In genomic region chr10:110498087-110498981, GRCh38 we compare ENCODE assay signal across 8 cellular contexts. TPM values are rescaled to one million over a fixed set of nuclear protein-coding genes. Genes with fewer than 3 reads are reported as not detected.
DNase-seq lines count a peak whose midpoint lies in the region; ATAC-seq and TF ChIP-seq lines count a peak whose summit lies in the region.

No MANE protein-coding gene starts in this region.

- intact Hi-C loops in Caco-2 (cut with micrococcal nuclease; ENCODE audit: unreplicated experiment), result loop anchor here (5.0 kb wide), 1 partner anchor 101 kb away; no protein-coding TSS in a partner anchor

- CTCF ChIA-PET in Caco-2 (lab: Charles Lee), result interaction anchor here (0.6 to 2.9 kb wide), 11 partner anchors 13 to 193 kb away, joined by 3 to 12 read pairs (median 4); partner anchors contain the start of gene SMNDC1

- H3K4me3 ChIP-seq in Caco-2 (ENCODE audit: low read depth, low read length) (peak overlapping the region; percentile 75), HUES6 (ENCODE audit: low read depth, low read length) (peak overlapping the region; percentile 89), WI38 (ENCODE audit: low read depth, low read length) (peak overlapping the region; percentile 81), liver (ENCODE audit: low read depth in 1 of 3, low read length in 3 of 3) (peak overlapping the region; percentile 62 to 81 (median 62))

- H3K27me3 ChIP-seq in Caco-2 (replicated peaks; ENCODE audit: control insufficient read depth, insufficient read depth, low read length), result no peaks in the 10 kb centered on the region
- peaks cover 19% of the 10 kb centered on the region; the same call in 1 of the 2 replicates for H3K27me3 ChIP-seq in HUES6 (ENCODE audit: control insufficient read depth, insufficient read depth, low read length)
- H3K27me3 ChIP-seq in liver (ENCODE audit: control insufficient read depth in 4 of 4, insufficient read depth in 4 of 4, low read length in 3 of 4), result no peaks in the 10 kb centered on the region

- H3K9ac ChIP-seq in HUES6 (ENCODE audit: low read length), result peak overlapping the region; percentile 88
- H3K9ac ChIP-seq in liver (ENCODE audit: low read depth in 1 of 2, low read length in 2 of 2), result peak overlapping the region; percentile 32 to 39

- ATAC-seq in GM21381 (IDR thresholded peaks at IDR 0.05; ENCODE audit: unreplicated experiment), result peak; percentile 9
- ATAC-seq in central memory CD8-positive, alpha-beta T cell (replicated peaks; ENCODE audit: extremely low read depth, poor library complexity, severe bottlenecking), result peak; percentile 52

- H3K9me3 Mint-ChIP-seq in Caco-2 (ENCODE audit: unreplicated experiment), result no peaks in the 10 kb centered on the region
- no peaks in the 10 kb centered on the region for H3K9me3 Mint-ChIP-seq in central memory CD8-positive, alpha-beta T cell

- H3K4me1 Mint-ChIP-seq in Caco-2 (ENCODE audit: low read depth, unreplicated experiment), result peaks cover 48% of the 10 kb centered on the region
- H3K4me1 Mint-ChIP-seq in central memory CD8-positive, alpha-beta T cell, result peaks cover 67% of the 10 kb centered on the region

- peak; percentile 56 to 72 for DNase-seq in Caco-2
- DNase-seq in central memory CD8-positive, alpha-beta T cell (ENCODE audit: low spot score in 2 of 2), result peak; percentile 32 to 46
- DNase-seq in stimulated activated CD8-positive, alpha-beta memory T cell treated with anti-CD3 and anti-CD28 coated beads, Interleukin-12 subunit alpha, Interleukin-12 subunit beta, amount 100 ng/mL, for 4 hours (ENCODE audit: low read depth), result peak; percentile 46
- no peak for DNase-seq in ureter (ENCODE audit: low spot score)

- peak overlapping the region; percentile 68 for H3K27ac Mint-ChIP-seq in Caco-2 (ENCODE audit: unreplicated experiment)
- peak overlapping the region; percentile 98 for H3K27ac Mint-ChIP-seq in central memory CD8-positive, alpha-beta T cell (ENCODE audit: low read depth)

- TF ChIP-seq CTCF in Caco-2 (IDR thresholded peaks at IDR 0.05; ENCODE audit: insufficient read depth in 1 of 2, low read depth in 1 of 2, low read length in 1 of 2, severe bottlenecking in 1 of 2, unreplicated experiment in 1 of 2) (peak in 1 of 2 experiments; percentile 2), WI38 (IDR thresholded peaks at IDR 0.05; ENCODE audit: low read depth, low read length) (no peak), liver (IDR thresholded peaks at IDR 0.05; ENCODE audit: low read depth, low read length, missing input control) (no peak)

- POLR2A ChIA-PET in Caco-2 (lab: Charles Lee), result interaction anchor here (0.6 to 1.5 kb wide), 6 partner anchors 15 to 214 kb away, joined by 3 to 13 read pairs (median 3); no protein-coding TSS in a partner anchor

- no peaks in the 10 kb centered on the region for H3K27me3 Mint-ChIP-seq in Caco-2 (ENCODE audit: insufficient read depth, unreplicated experiment)
- no peaks in the 10 kb centered on the region for H3K27me3 Mint-ChIP-seq in central memory CD8-positive, alpha-beta T cell

- no peak for TF ChIP-seq RAD21 in liver (IDR thresholded peaks at IDR 0.05)

- H3K4me3 Mint-ChIP-seq in Caco-2 (ENCODE audit: unreplicated experiment), result peak overlapping the region; percentile 91
- H3K4me3 Mint-ChIP-seq in central memory CD8-positive, alpha-beta T cell, result peak overlapping the region; percentile 94

- H3K4me1 ChIP-seq in Caco-2 (peaks cover 49% of the 10 kb centered on the region), HUES6 (ENCODE audit: control insufficient read depth, insufficient read depth, low read length) (peaks cover 58% of the 10 kb centered on the region), liver (ENCODE audit: control insufficient read depth in 4 of 4, insufficient read depth in 4 of 4, low read length in 3 of 4) (peaks cover 6 to 17% (median 11%) of the 10 kb centered on the region in 4 donors)

- peak overlapping the region; percentile 18; the same call in 1 of the 2 replicates for H3K27ac ChIP-seq in HUES6 (ENCODE audit: low read depth, low read length)
- peak overlapping the region in 1 of 2 donors; percentile 88 for H3K27ac ChIP-seq in liver (ENCODE audit: low read depth in 1 of 2, low read length in 2 of 2)

- no TSS peak for BruUV-seq in Caco-2 (replicated peaks; lab: Mats Ljungman, UMichigan)

- H3K9me3 ChIP-seq in Caco-2 (no peaks in the 10 kb centered on the region), HUES6 (ENCODE audit: control insufficient read depth, insufficient read depth, low read depth, low read length) (no peaks in the 10 kb centered on the region), liver (ENCODE audit: control insufficient read depth in 4 of 4, low read length in 3 of 4) (no peaks in the 10 kb centered on the region)

- H3K36me3 ChIP-seq in Caco-2 (ENCODE audit: control insufficient read depth, insufficient read depth, low read length), result no peaks in the 10 kb centered on the region; the same call in 1 of the 2 replicates
- H3K36me3 ChIP-seq in HUES6 (ENCODE audit: control insufficient read depth, insufficient read depth, low read length), result peaks cover 9% of the 10 kb centered on the region
- no peaks in the 10 kb centered on the region for H3K36me3 ChIP-seq in liver (ENCODE audit: control insufficient read depth in 4 of 4, insufficient read depth in 3 of 4, low read depth in 1 of 4, low read length in 3 of 4)

- 8% methylated on average over 107 of the region's 107 CpGs for WGBS in liver

- peaks cover 19% of the 10 kb centered on the region for H3K36me3 Mint-ChIP-seq in Caco-2 (ENCODE audit: insufficient read depth, unreplicated experiment)
- H3K36me3 Mint-ChIP-seq in central memory CD8-positive, alpha-beta T cell (ENCODE audit: insufficient read depth), result peaks cover 13% of the 10 kb centered on the region

TF ChIP-seq in liver, 16 proteins besides CTCF, POLR2A, EP300 and RAD21:
- TF ChIP-seq YY1 (IDR thresholded peaks at IDR 0.05), result no peak
- no peak for TF ChIP-seq SP1 (IDR thresholded peaks at IDR 0.05)
- TF ChIP-seq ATF3 (IDR thresholded peaks at IDR 0.05), result no peak
- TF ChIP-seq HNF4G (IDR thresholded peaks at IDR 0.05), result no peak
- TF ChIP-seq ZBTB33 (IDR thresholded peaks at IDR 0.05), result no peak
- TF ChIP-seq TAF1 (conservative IDR thresholded peaks at IDR 0.05), result no peak
- no peak for TF ChIP-seq JUND (IDR thresholded peaks at IDR 0.05)
- TF ChIP-seq GABPA (IDR thresholded peaks at IDR 0.05 in 1 of 2, conservative IDR thresholded peaks at IDR 0.05 in 1 of 2), result no peak
- no peak for TF ChIP-seq FOXA1 (IDR thresholded peaks at IDR 0.05)
- TF ChIP-seq MAX (IDR thresholded peaks at IDR 0.05), result no peak
- TF ChIP-seq REST (IDR thresholded peaks at IDR 0.05), result no peak
- TF ChIP-seq NR2F2 (IDR thresholded peaks at IDR 0.05), result no peak
- no peak for TF ChIP-seq FOXA2 (IDR thresholded peaks at IDR 0.05)
- TF ChIP-seq EGR1 (IDR thresholded peaks at IDR 0.05; ENCODE audit: low read depth in 2 of 2), result no peak
- TF ChIP-seq RXRA (IDR thresholded peaks at IDR 0.05), result no peak
- TF ChIP-seq HNF4A (conservative IDR thresholded peaks at IDR 0.05), result no peak

RNA-seq across cellular contexts. Expression of gene DUSP5, which starts 0.6 kb away (rescaled TPM):
- 15.0 and 18.4 TPM in 2 replicates for total RNA-seq in Caco-2 (2022)
- 1 to 10 TPM; 7.5 to 8.9 TPM for total RNA-seq in liver
- 1 to 10 TPM; 2.0 to 8.6 TPM for polyA plus RNA-seq in liver
- 14.3 TPM for total RNA-seq in ureter
